In genomic region chr1:76084685-76085084, GRCh38 we compare ENCODE assay signal across 16 cellular contexts.
DNase-seq lines count a peak whose midpoint lies in the region; ATAC-seq and TF ChIP-seq lines count a peak whose summit lies in the region.
"Had no signal": no experiment of that assay in that cellular context is flagged by ENCODE, and none has a peak within 500 bp of the region (broad histone marks: within the 10 kb centered on the region; RNA-seq: fewer than 3 reads in every experiment).

No MANE protein-coding gene starts in this region.

- no peak overlapping the region for H3K4me3 Mint-ChIP-seq in nephron
- H3K4me3 Mint-ChIP-seq: B cell; CD4-positive, alpha-beta memory T cell had no signal

- H3K36me3 Mint-ChIP-seq in nephron (ENCODE audit: low read depth): peaks cover 4% of the 10 kb centered on the region
- H3K36me3 Mint-ChIP-seq: CD4-positive, alpha-beta memory T cell had no signal

- H3K27me3 ChIP-seq in BLaER1: no peaks in the 10 kb centered on the region

- no peak overlapping the region for H3K4me3 ChIP-seq in BLaER1
- H3K4me3 ChIP-seq: GM23248 had no signal

- H3K27ac ChIP-seq in BLaER1: no peak overlapping the region
- H3K27ac ChIP-seq: 22Rv1, GM23248 had no signal

- H3K36me3 ChIP-seq in BLaER1: no peaks in the 10 kb centered on the region

- H3K9me3 ChIP-seq in BLaER1: no peaks in the 10 kb centered on the region

- H3K9me3 Mint-ChIP-seq in nephron: no peaks in the 10 kb centered on the region
- H3K9me3 Mint-ChIP-seq: CD4-positive, alpha-beta memory T cell had no signal

- no peak overlapping the region for H3K9ac ChIP-seq in BLaER1
- H3K9ac ChIP-seq: GM23248 had no signal

- H3K4me1 Mint-ChIP-seq in nephron: peaks cover 52% of the 10 kb centered on the region
- H3K4me1 Mint-ChIP-seq: CD4-positive, alpha-beta memory T cell had no signal

- peak overlapping the region in 2 of 3 experiments; percentile 14 to 40 for H3K27ac Mint-ChIP-seq in nephron
- H3K27ac Mint-ChIP-seq: B cell; CD4-positive, alpha-beta memory T cell had no signal

- H4K20me1 ChIP-seq in BLaER1: peaks cover 41% of the 10 kb centered on the region; the same call in 1 of the 2 replicates

- no peak for ATAC-seq in GM21786 (IDR thresholded peaks at IDR 0.05; ENCODE audit: unreplicated experiment)

- DNase-seq in NCI-H526 treated with DMSO at 0.1 percent for 48 hours (lab: John Stamatoyannopoulos, UW) (peak; percentile 95), cerebellar cortex (ENCODE audit: low spot score) (no peak), activated T-cell treated with anti-CD3 and anti-CD28 coated beads for 4 hours (no peak)
- DNase-seq: C1 segment of cervical spinal cord; Calu3; CD4-positive, alpha-beta memory T cell; COR-L47; DMS53; DND-41; GM23248; H7 had no signal

- peaks cover 35% of the 10 kb centered on the region for H3K4me1 ChIP-seq in BLaER1

- H3K27me3 Mint-ChIP-seq in nephron (ENCODE audit: low read depth): no peaks in the 10 kb centered on the region
- H3K27me3 Mint-ChIP-seq: B cell had no signal

- H3K4me2 ChIP-seq in BLaER1: peak overlapping the region; percentile 71

- no peak for TF ChIP-seq CTCF in nephron (IDR thresholded peaks at IDR 0.05; ENCODE audit: unreplicated experiment in 3 of 3)
